9 cellular contexts compared by ENCODE assay signal in the genomic region with DNA sequence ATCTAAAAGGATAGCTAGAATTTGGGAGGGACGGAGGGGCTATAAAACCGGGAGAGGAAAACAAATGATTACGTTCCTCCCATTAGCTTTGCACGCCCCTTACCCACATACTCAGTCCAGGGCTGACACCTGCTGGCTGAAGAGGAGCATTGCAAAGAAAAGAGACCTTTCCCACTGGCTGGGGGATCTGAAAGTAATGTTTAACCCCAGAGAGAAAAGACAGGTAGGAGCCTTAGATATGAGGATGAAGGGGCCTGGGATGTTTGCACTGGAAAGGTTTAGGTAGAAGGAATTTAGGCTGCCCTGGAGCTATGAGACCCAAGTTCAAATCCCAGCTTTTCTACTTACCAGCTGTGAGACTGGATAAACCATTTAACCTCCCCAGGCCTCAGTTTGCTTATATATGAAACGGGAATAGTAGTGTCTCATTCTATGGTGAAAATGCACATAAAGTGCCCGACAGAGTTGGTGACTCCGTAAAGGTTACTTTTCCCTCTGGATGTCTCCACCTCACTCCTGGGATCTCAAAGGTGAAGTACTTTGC.
DNase-seq lines count a peak whose midpoint lies in the region; ATAC-seq and TF ChIP-seq lines count a peak whose summit lies in the region.
"Had no signal": no experiment of that assay in that cellular context is flagged by ENCODE, and none has a peak within 500 bp of the region (broad histone marks: within the 10 kb centered on the region; RNA-seq: fewer than 3 reads in every experiment).

No MANE protein-coding gene starts in this region.

- H3K4me1 Mint-ChIP-seq in activated CD8-positive, alpha-beta T cell treated with anti-CD3 and anti-CD28 coated beads for 36 hours (ENCODE audit: low read depth), result peaks cover 10% of the 10 kb centered on the region
- peaks cover 11% of the 10 kb centered on the region for H3K4me1 Mint-ChIP-seq in neural progenitor cell

- H3K27me3 ChIP-seq in neural progenitor cell, result no peaks in the 10 kb centered on the region

- intact Hi-C loops in activated CD8-positive, alpha-beta T cell treated with anti-CD3 and anti-CD28 coated beads for 36 hours (cut with micrococcal nuclease), result loop anchor here (10.0 kb wide), 2 partner anchors 470 to 1430 kb away; a partner anchor contains a TSS

- peaks cover 17% of the 10 kb centered on the region for H3K4me1 ChIP-seq in neural progenitor cell

- peak overlapping the region; percentile 48 for H3K4me2 ChIP-seq in neural progenitor cell

- no peaks in the 10 kb centered on the region for H3K36me3 Mint-ChIP-seq in activated CD8-positive, alpha-beta T cell treated with anti-CD3 and anti-CD28 coated beads for 36 hours (ENCODE audit: low read depth)
- H3K36me3 Mint-ChIP-seq in neural progenitor cell, result no peaks in the 10 kb centered on the region

- CTCF ChIA-PET in activated CD8-positive, alpha-beta T cell treated with anti-CD3 and anti-CD28 coated beads for 36 hours (lab: Charles Lee), result interaction anchor here (0.6 to 3.9 kb wide), 21 partner anchors 9 to 1436 kb away, joined by 3 to 31 read pairs (median 4); no protein-coding TSS in a partner anchor

- no peak overlapping the region for H3K4me3 Mint-ChIP-seq in activated CD8-positive, alpha-beta T cell treated with anti-CD3 and anti-CD28 coated beads for 36 hours
- H3K4me3 Mint-ChIP-seq in neural progenitor cell, result no peak overlapping the region
- H3K4me3 Mint-ChIP-seq: T-helper 1 cell treated with Interleukin-12 subunit alpha and Interleukin-12 subunit beta and Interleukin-4 antibody, amounts not matched to agents 30 μg/mL and 1 μg/mL, for 36 hours had no signal

- no peaks in the 10 kb centered on the region for H3K9me3 Mint-ChIP-seq in activated CD8-positive, alpha-beta T cell treated with anti-CD3 and anti-CD28 coated beads for 36 hours
- H3K9me3 Mint-ChIP-seq in neural progenitor cell, result no peaks in the 10 kb centered on the region
- H3K9me3 Mint-ChIP-seq: T-helper 1 cell treated with Interleukin-12 subunit alpha and Interleukin-12 subunit beta and Interleukin-4 antibody, amounts not matched to agents 30 μg/mL and 1 μg/mL, for 36 hours had no signal

- H3K4me3 ChIP-seq in neural progenitor cell, result no peak overlapping the region

- peak; percentile 81 for DNase-seq in Ammon's horn (ENCODE audit: low spot score)
- peak; percentile 35 for DNase-seq in NCI-H226
- peak; percentile 55 for DNase-seq in activated CD8-positive, alpha-beta T cell treated with anti-CD3 and anti-CD28 coated beads for 36 hours
- DNase-seq in fibroblast of the conjunctiva (ENCODE audit: low read depth), result peak; percentile 38
- DNase-seq in neural progenitor cell (ENCODE audit: low spot score), result peak; percentile 83
- no peak for DNase-seq in OCI-M2 (lab: John Stamatoyannopoulos, UW; ENCODE audit: unreplicated experiment)

- H3F3A ChIP-seq in neural progenitor cell (ENCODE audit: low read depth), result peaks cover 1% of the 10 kb centered on the region

- TF ChIP-seq CTCF in activated CD8-positive, alpha-beta T cell treated with anti-CD3 and anti-CD28 coated beads for 36 hours (IDR thresholded peaks at IDR 0.05), result peak; percentile 84
- TF ChIP-seq CTCF in neural progenitor cell (IDR thresholded peaks at IDR 0.05), result peak; percentile 97

- H3K36me3 ChIP-seq in neural progenitor cell, result no peaks in the 10 kb centered on the region

- H4K20me1 ChIP-seq in neural progenitor cell (ENCODE audit: low read depth), result no peaks in the 10 kb centered on the region

- peaks cover 3% of the 10 kb centered on the region for H3K27me3 Mint-ChIP-seq in activated CD8-positive, alpha-beta T cell treated with anti-CD3 and anti-CD28 coated beads for 36 hours
- peaks cover 12% of the 10 kb centered on the region for H3K27me3 Mint-ChIP-seq in neural progenitor cell (ENCODE audit: insufficient read depth, low read depth)

- peak overlapping the region; percentile 30 for H2AFZ ChIP-seq in neural progenitor cell (replicated peaks)

- ATAC-seq in GM18502 (IDR thresholded peaks at IDR 0.05; ENCODE audit: poor library complexity, unreplicated experiment), result peak; percentile 90
- peak; percentile 63 for ATAC-seq in HG03108 (IDR thresholded peaks at IDR 0.05; ENCODE audit: unreplicated experiment)
- peak; percentile 74 for ATAC-seq in activated CD8-positive, alpha-beta T cell treated with anti-CD3 and anti-CD28 coated beads for 36 hours

- POLR2A ChIA-PET in activated CD8-positive, alpha-beta T cell treated with anti-CD3 and anti-CD28 coated beads for 36 hours (lab: Charles Lee), result no interaction called here

- no peak overlapping the region for H3K9ac ChIP-seq in neural progenitor cell

- H3K27ac Mint-ChIP-seq in activated CD8-positive, alpha-beta T cell treated with anti-CD3 and anti-CD28 coated beads for 36 hours, result no peak overlapping the region
- no peak overlapping the region for H3K27ac Mint-ChIP-seq in neural progenitor cell
- H3K27ac Mint-ChIP-seq: T-helper 1 cell treated with Interleukin-12 subunit alpha and Interleukin-12 subunit beta and Interleukin-4 antibody, amounts not matched to agents 30 μg/mL and 1 μg/mL, for 36 hours had no signal

- no peak overlapping the region for H3K27ac ChIP-seq in neural progenitor cell

- no peaks in the 10 kb centered on the region for H3K79me2 ChIP-seq in neural progenitor cell (ENCODE audit: low read depth)

- H3K9me3 ChIP-seq in neural progenitor cell (ENCODE audit: low read depth), result no peaks in the 10 kb centered on the region
